In genomic region chr9:129175515-129175824, GRCh38 we compare ENCODE assay signal across 8 cellular contexts. TPM values are rescaled to one million over a fixed set of nuclear protein-coding genes. Genes with fewer than 3 reads are reported as not detected.
DNase-seq lines count a peak whose midpoint lies in the region; ATAC-seq, FAIRE-seq and TF ChIP-seq lines count a peak whose summit lies in the region.

No MANE protein-coding gene starts in this region.

- peaks cover 19% of the 10 kb centered on the region for H3K27me3 Mint-ChIP-seq in activated T-cell treated with anti-CD3 and anti-CD28 coated beads, Interleukin-2, amount 50 U/mL, for 24 hours
- H3K27me3 Mint-ChIP-seq in astrocyte (ENCODE audit: low read depth, unreplicated experiment) = peaks cover 10% of the 10 kb centered on the region

- no peak for DNase-seq in activated T-cell treated with anti-CD3 and anti-CD28 coated beads, Interleukin-2, amount 50 U/mL, for 24 hours
- DNase-seq in activated T-cell treated with anti-CD3 and anti-CD28 coated beads for 4 hours (no peak), astrocyte (ENCODE audit: low read depth) (no peak), right lobe of liver (no peak), tibial artery (no peak), urothelium cell line (ENCODE audit: low spot score) (no peak)
- no peak for DNase-seq in stimulated activated naive CD4-positive, alpha-beta T cell treated with Interleukin-2 at 50 U/mL for 16 hours (lab: John Stamatoyannopoulos, UW)

- H4K20me1 ChIP-seq in astrocyte (ENCODE audit: insufficient read depth, low read length) = peaks cover 15% of the 10 kb centered on the region

- H2AFZ ChIP-seq in astrocyte (ENCODE audit: low read depth, low read length) = no peak overlapping the region

- TF ChIP-seq POLR2A in right lobe of liver (IDR thresholded peaks at IDR 0.05) = no peak

- no peak for ATAC-seq in right lobe of liver
- no peak for ATAC-seq in HG03442 (IDR thresholded peaks at IDR 0.05; ENCODE audit: unreplicated experiment)

- H3K36me3 ChIP-seq in astrocyte (ENCODE audit: insufficient read depth, low read length) (no peaks in the 10 kb centered on the region), right lobe of liver (no peaks in the 10 kb centered on the region), tibial artery (no peaks in the 10 kb centered on the region)

- WGBS in right lobe of liver (ENCODE audit: insufficient coverage, low coverage, low lambda C conversion rate, missing lambda C conversion rate) = 0% methylated on average over 10 of the region's 10 CpGs

- H3K4me1 ChIP-seq in astrocyte (ENCODE audit: insufficient read depth, low read length) (peaks cover 34% of the 10 kb centered on the region), right lobe of liver (peaks cover 0 to 15% (median 0%) of the 10 kb centered on the region in 4 donors), tibial artery (peaks cover 4 to 30% (median 24%) of the 10 kb centered on the region in 4 donors)

- H3K79me2 ChIP-seq in astrocyte (ENCODE audit: insufficient read depth, low read length) = peaks cover 32% of the 10 kb centered on the region

- H3K27ac Mint-ChIP-seq in activated T-cell treated with anti-CD3 and anti-CD28 coated beads, Interleukin-2, amount 50 U/mL, for 24 hours = peak overlapping the region; percentile 75
- peak overlapping the region; percentile 96 for H3K27ac Mint-ChIP-seq in astrocyte (ENCODE audit: unreplicated experiment)

- no peaks in the 10 kb centered on the region for H3K9me3 Mint-ChIP-seq in activated T-cell treated with anti-CD3 and anti-CD28 coated beads, Interleukin-2, amount 50 U/mL, for 24 hours
- no peaks in the 10 kb centered on the region for H3K9me3 Mint-ChIP-seq in astrocyte (ENCODE audit: unreplicated experiment)

- H3K27me3 ChIP-seq in astrocyte (ENCODE audit: insufficient read depth, low read length) (no peaks in the 10 kb centered on the region), right lobe of liver (no peaks in the 10 kb centered on the region), tibial artery (no peaks in the 10 kb centered on the region)

- peaks cover 16% of the 10 kb centered on the region for H3K4me1 Mint-ChIP-seq in activated T-cell treated with anti-CD3 and anti-CD28 coated beads, Interleukin-2, amount 50 U/mL, for 24 hours (ENCODE audit: low read depth)
- peaks cover 18% of the 10 kb centered on the region for H3K4me1 Mint-ChIP-seq in astrocyte (ENCODE audit: low read depth, unreplicated experiment)

- no peak for TF ChIP-seq CTCF in astrocyte (IDR thresholded peaks at IDR 0.05; ENCODE audit: insufficient read depth, low read depth, low read length)
- TF ChIP-seq CTCF in right lobe of liver (IDR thresholded peaks at IDR 0.05) = no peak
- TF ChIP-seq CTCF in tibial artery (IDR thresholded peaks at IDR 0.05) = no peak

- no peaks in the 10 kb centered on the region for H3K36me3 Mint-ChIP-seq in activated T-cell treated with anti-CD3 and anti-CD28 coated beads, Interleukin-2, amount 50 U/mL, for 24 hours (ENCODE audit: low read depth)
- peaks cover 2% of the 10 kb centered on the region for H3K36me3 Mint-ChIP-seq in astrocyte (ENCODE audit: low read depth, unreplicated experiment)

- H3K4me3 ChIP-seq in astrocyte (ENCODE audit: insufficient read depth, low read depth, low read length) (peak overlapping the region; percentile 89), right lobe of liver (peak overlapping the region; percentile 55 to 99 (median 82)), tibial artery (peak overlapping the region; percentile 99 to 100)

- peak overlapping the region; percentile 96 for H3K9ac ChIP-seq in astrocyte (ENCODE audit: low read length)

- peak overlapping the region; percentile 78 for H3K4me3 Mint-ChIP-seq in activated T-cell treated with anti-CD3 and anti-CD28 coated beads, Interleukin-2, amount 50 U/mL, for 24 hours
- peak overlapping the region; percentile 94 for H3K4me3 Mint-ChIP-seq in astrocyte (ENCODE audit: unreplicated experiment)

- FAIRE-seq in astrocyte (lab: Jason Lieb, UNC) = no peak
- FAIRE-seq in urothelium cell line (lab: Jason Lieb, UNC) = no peak

- no peaks in the 10 kb centered on the region for H3K9me3 ChIP-seq in astrocyte (ENCODE audit: insufficient read depth, low read depth, low read length)
- H3K9me3 ChIP-seq in right lobe of liver = no peaks in the 10 kb centered on the region
- no peaks in the 10 kb centered on the region for H3K9me3 ChIP-seq in tibial artery

- intact Hi-C loops in right lobe of liver (cut with DNase I) = loop anchor here (5.0 to 10.0 kb wide), 4 partner anchors 142 to 429 kb away; no protein-coding TSS in a partner anchor
- intact Hi-C loops in tibial artery (cut with DNase I; ENCODE audit: low total_unique reads) = loop anchor here (2.0 to 5.0 kb wide), 6 partner anchors 35 to 433 kb away; no protein-coding TSS in a partner anchor

- peak overlapping the region; percentile 92 for H3K27ac ChIP-seq in astrocyte (ENCODE audit: low read depth, low read length)
- H3K27ac ChIP-seq in right lobe of liver = peak overlapping the region; percentile 87 to 99 (median 97)
- H3K27ac ChIP-seq in tibial artery = peak overlapping the region; percentile 99 to 100

- H3K4me2 ChIP-seq in astrocyte (ENCODE audit: low read length) = peak overlapping the region; percentile 89

RNA-seq across cellular contexts. Expression of gene IER5L, which starts 2.6 kb away (rescaled TPM):
- 47.0 and 55.0 TPM in 2 replicates for total RNA-seq in astrocyte
- 10 to 100 TPM in 3 of 6 experiments, 1 to 10 TPM in 3; 2.7 to 19.8 (median 7.8) TPM for total RNA-seq in right lobe of liver
